Comparison of ENCODE assay signal across 29 cellular contexts in the genomic region with DNA sequence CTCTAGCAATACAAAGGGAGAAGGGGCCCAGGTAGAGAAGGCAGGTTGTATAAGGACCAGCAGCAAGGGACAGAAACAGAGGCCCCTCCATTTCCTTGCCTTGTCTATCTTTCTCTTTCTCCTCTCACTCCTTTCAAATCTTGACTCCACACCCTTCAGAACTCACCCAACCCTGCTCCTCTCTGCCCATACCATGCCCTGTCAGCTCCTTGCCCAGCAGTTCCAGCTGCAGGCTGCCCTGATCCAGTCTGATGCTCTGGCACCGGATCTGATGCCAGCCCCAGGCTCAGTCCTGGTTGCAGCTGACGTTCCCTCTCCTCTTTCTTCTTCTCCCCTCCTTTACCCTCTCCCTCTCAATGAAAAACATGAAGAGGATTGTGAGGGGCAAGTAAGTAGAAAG.
"Had no signal": no experiment of that assay in that cellular context is flagged by ENCODE, and none has a peak within 500 bp of the region (broad histone marks: within the 10 kb centered on the region; RNA-seq: fewer than 3 reads in every experiment).

No MANE protein-coding gene starts in this region.

- ATAC-seq: activated CD4-positive, CD25-positive, alpha-beta regulatory T cell treated with anti-CD3 and anti-CD28 coated beads, Interleukin-2, amount 50 U/mL, for 24 hours; activated CD8-positive, alpha-beta memory T cell treated with anti-CD3 and anti-CD28 coated beads, Interleukin-2, amount 10 ng/mL, durations not matched to agents 7 days and 5 days; activated naive CD8-positive, alpha-beta T cell treated with anti-CD3 and anti-CD28 coated beads, Interleukin-2, amount 50 U/mL, for 24 hours; activated T-cell treated with anti-CD3 and anti-CD28 coated beads, Interleukin-2, amount 50 U/mL, for 4 hours; K562; SK-N-SH treated with all-trans-retinoic acid at 6 μM for 48 hours had no signal

- H3K36me3 ChIP-seq: ascending aorta, Peyer's patch, SJSA1 had no signal

- H3K27me3 Mint-ChIP-seq: activated naive CD8-positive, alpha-beta T cell treated with anti-CD3 and anti-CD28 coated beads, Interleukin-2, amount 50 U/mL, for 24 hours; brain; central memory CD8-positive, alpha-beta T cell had no signal

- H3K4me3 Mint-ChIP-seq: activated CD8-positive, alpha-beta memory T cell treated with anti-CD3 and anti-CD28 coated beads, Interleukin-2, amount 10 ng/mL, durations not matched to agents 7 days and 5 days; activated naive CD4-positive, alpha-beta T cell treated with anti-CD3 and anti-CD28 coated beads, Interleukin-2, amount 10 ng/mL, durations not matched to agents 7 days and 5 days; activated naive CD8-positive, alpha-beta T cell treated with anti-CD3 and anti-CD28 coated beads, Interleukin-2, amount 50 U/mL, for 24 hours; activated T-cell treated with anti-CD3 and anti-CD28 coated beads, Interleukin-2, amount 50 U/mL, for 4 hours; brain; central memory CD8-positive, alpha-beta T cell; T-helper 1 cell treated with Interleukin-12 subunit alpha and Interleukin-12 subunit beta and Interleukin-4 antibody, amounts not matched to agents 30 μg/mL and 1 μg/mL, for 36 hours had no signal

- H3K4me3 ChIP-seq: ascending aorta, K562, Peyer's patch, SJSA1 had no signal

- H3K27ac ChIP-seq: ascending aorta, Peyer's patch, SJSA1 had no signal

- H3K36me3 Mint-ChIP-seq: activated CD8-positive, alpha-beta memory T cell treated with anti-CD3 and anti-CD28 coated beads, Interleukin-2, amount 10 ng/mL, durations not matched to agents 7 days and 5 days; brain had no signal

- H3K4me1 ChIP-seq: ascending aorta, Peyer's patch, SJSA1 had no signal

- FAIRE-seq: K562 had no signal

- H3K27ac Mint-ChIP-seq: activated CD8-positive, alpha-beta memory T cell treated with anti-CD3 and anti-CD28 coated beads, Interleukin-2, amount 10 ng/mL, durations not matched to agents 7 days and 5 days; activated naive CD4-positive, alpha-beta T cell treated with anti-CD3 and anti-CD28 coated beads, Interleukin-2, amount 10 ng/mL, durations not matched to agents 7 days and 5 days; activated naive CD8-positive, alpha-beta T cell treated with anti-CD3 and anti-CD28 coated beads, Interleukin-2, amount 50 U/mL, for 24 hours; brain; T-helper 1 cell treated with Interleukin-12 subunit alpha and Interleukin-12 subunit beta and Interleukin-4 antibody, amounts not matched to agents 30 μg/mL and 1 μg/mL, for 36 hours had no signal

- H3K27me3 ChIP-seq: ascending aorta, Peyer's patch, SJSA1 had no signal

- H3K9me3 Mint-ChIP-seq: activated naive CD8-positive, alpha-beta T cell treated with anti-CD3 and anti-CD28 coated beads, Interleukin-2, amount 50 U/mL, for 24 hours; activated T-cell treated with anti-CD3 and anti-CD28 coated beads, Interleukin-2, amount 50 U/mL, for 4 hours; central memory CD8-positive, alpha-beta T cell had no signal

- DNase-seq: activated CD4-positive, alpha-beta T cell treated with anti-CD3 and anti-CD28 coated beads for 4 hours; activated CD4-positive, alpha-beta T cell treated with anti-CD3 and anti-CD28 coated beads, Interleukin-2, amount 50 U/mL, for 48 hours; activated CD8-positive, alpha-beta memory T cell treated with anti-CD3 and anti-CD28 coated beads, Interleukin-2, amount 10 ng/mL, durations not matched to agents 7 days and 5 days; activated gamma-delta T cell; activated naive CD4-positive, alpha-beta T cell treated with anti-CD3 and anti-CD28 coated beads, Interleukin-2, amount 10 ng/mL, durations not matched to agents 7 days and 5 days; activated naive CD8-positive, alpha-beta T cell treated with anti-CD3 and anti-CD28 coated beads, Interleukin-2, amount 50 U/mL, for 24 hours; activated T-cell treated with anti-CD3 and anti-CD28 coated beads, Interleukin-2, amount 50 U/mL, for 4 hours; amniotic stem cell; Karpas-422; MM.1S; NCI-H1105; NCI-H1436; NCI-H1694 treated with DMSO at 0.1 percent for 48 hours; NCI-H2029 treated with DMSO at 0.1 percent for 48 hours; NCI-H345; NCI-H510A; NCI-H526 treated with DMSO at 0.1 percent for 48 hours; NCI-H82; Peyer's patch; SHP77; SW 1271 had no signal

- H3K9me3 ChIP-seq: ascending aorta, Peyer's patch, SJSA1 had no signal
